ENCODE assay signal across 1 cellular context in genomic region chr12:40254455-40255085, GRCh38.
A peak's percentile ranks its signal among the peaks of the same experiment; 100 is the strongest.
TF ChIP-seq lines count a peak whose summit lies in the region.

No MANE protein-coding gene starts in this region.

TF ChIP-seq in HepG2, 621 proteins besides CTCF, POLR2A, EP300 and RAD21 (continued from another document):
- peak; percentile 30; the same call in 1 of the 2 replicates for TF ChIP-seq ATF7 (IDR thresholded peaks at IDR 0.05)
- no peak for TF ChIP-seq ATF7 (CRISPR knock-in tag; IDR thresholded peaks at IDR 0.05)
